10 cellular contexts compared by ENCODE assay signal in genomic region chr11:1382429-1382828, GRCh38. TPM values are rescaled to one million over a fixed set of nuclear protein-coding genes. Genes with fewer than 3 reads are reported as not detected.
DNase-seq lines count a peak whose midpoint lies in the region; ATAC-seq, FAIRE-seq and TF ChIP-seq lines count a peak whose summit lies in the region.
"Had no signal": no experiment of that assay in that cellular context is flagged by ENCODE, and none has a peak within 500 bp of the region (broad histone marks: within the 10 kb centered on the region; RNA-seq: fewer than 3 reads in every experiment).

No MANE protein-coding gene starts in this region.

- peaks cover 6% of the 10 kb centered on the region; the same call in 1 of the 3 replicates for H3K4me1 ChIP-seq in A549
- no peaks in the 10 kb centered on the region for H3K4me1 ChIP-seq in GM23338 (ENCODE audit: insufficient read depth)

- H3K4me1 Mint-ChIP-seq in GM23338 (peaks cover under 1% of the 10 kb centered on the region; the same call in 2 of the 3 replicates), naive B cell (peaks cover 8 to 23% (median 22%) of the 10 kb centered on the region in 3 donors)
- peaks cover 11% of the 10 kb centered on the region for H3K4me1 Mint-ChIP-seq in activated naive CD8-positive, alpha-beta T cell (ENCODE audit: low read depth)

- peak overlapping the region; percentile 89 for H3K4me2 ChIP-seq in A549
- peak overlapping the region; percentile 77 for H3K4me2 ChIP-seq in GM23338

- no peak for TF ChIP-seq EP300 in A549 (IDR thresholded peaks at IDR 0.05)

- peak overlapping the region; percentile 90 to 100 for H3K27ac ChIP-seq in A549
- H3K27ac ChIP-seq in GM23338 (ENCODE audit: low read depth) = no peak overlapping the region

- H3K36me3 Mint-ChIP-seq in GM23338 (ENCODE audit: low read depth) = no peaks in the 10 kb centered on the region
- no peaks in the 10 kb centered on the region for H3K36me3 Mint-ChIP-seq in activated naive CD8-positive, alpha-beta T cell
- H3K36me3 Mint-ChIP-seq in naive B cell = no peaks in the 10 kb centered on the region

- no peak for TF ChIP-seq POLR2A in A549 (IDR thresholded peaks at IDR 0.05; ENCODE audit: low read length)

- H3K27ac Mint-ChIP-seq in GM23338 = no peak overlapping the region
- H3K27ac Mint-ChIP-seq in activated naive CD8-positive, alpha-beta T cell = peak overlapping the region; percentile 34
- peak overlapping the region in 5 of 6 donors; percentile 85 to 97 (median 91) for H3K27ac Mint-ChIP-seq in naive B cell

- H3K4me3 Mint-ChIP-seq in GM23338 = peak overlapping the region; percentile 54; the same call in 2 of the 3 replicates
- H3K4me3 Mint-ChIP-seq in activated naive CD8-positive, alpha-beta T cell = peak overlapping the region; percentile 56
- peak overlapping the region; percentile 52 to 92 (median 80) for H3K4me3 Mint-ChIP-seq in naive B cell

- TF ChIP-seq CTCF in A549 (IDR thresholded peaks at IDR 0.05) (no peak), GM23338 (conservative IDR thresholded peaks at IDR 0.05; ENCODE audit: low read depth in 2 of 2) (no peak)

- peak overlapping the region; percentile 94 for H2AFZ ChIP-seq in GM23338

- H3K27me3 ChIP-seq in GM23338 (ENCODE audit: insufficient read depth) (no peaks in the 10 kb centered on the region), MG63 (peaks cover 18% of the 10 kb centered on the region)
- H3K27me3 ChIP-seq: ovary had no signal

- H4K20me1 ChIP-seq in GM23338 (replicated peaks; ENCODE audit: insufficient read depth) = no peaks in the 10 kb centered on the region

- WGBS in A549 (ENCODE audit: missing lambda C conversion rate) = 85% methylated on average over 22 of the region's 23 CpGs

- H3K9me3 Mint-ChIP-seq in GM23338 = no peaks in the 10 kb centered on the region; the same call in 2 of the 3 replicates
- no peaks in the 10 kb centered on the region for H3K9me3 Mint-ChIP-seq in activated naive CD8-positive, alpha-beta T cell (ENCODE audit: low read depth)
- H3K9me3 Mint-ChIP-seq in naive B cell = peaks cover 0 to 8% (median 0%) of the 10 kb centered on the region in 7 donors

- H3K4me3 ChIP-seq in A549 (no peak overlapping the region; the same call in 2 of the 3 replicates), GM23338 (peak overlapping the region; percentile 64; the same call in 1 of the 2 replicates), MG63 (no peak overlapping the region)

- H3K9me2 ChIP-seq in GM23338 (ENCODE audit: insufficient read depth) = no peaks in the 10 kb centered on the region

- DNase-seq in A549 (ENCODE audit: low read depth in 1 of 2, low spot score in 1 of 2) (no peak), GM23338 (ENCODE audit: low spot score) (peak; percentile 41), naive B cell (no peak), NCI-H510A (lab: John Stamatoyannopoulos, UW) (no peak), NCI-H748 (lab: John Stamatoyannopoulos, UW; ENCODE audit: unreplicated experiment) (no peak), iPS-NIHi7 (ENCODE audit: extremely low spot score) (no peak), MG63 (no peak)

- no peak for TF ChIP-seq RAD21 in A549 (conservative IDR thresholded peaks at IDR 0.05 in 1 of 2, IDR thresholded peaks at IDR 0.05 in 1 of 2)

- H3K9me3 ChIP-seq in A549 (no peaks in the 10 kb centered on the region), MG63 (no peaks in the 10 kb centered on the region)
- H3K9me3 ChIP-seq: ovary had no signal

- ATAC-seq in A549 (peak in 1 of 2 experiments; percentile 7; a peak in 1 of 6 replicates), GM23338 (peak; percentile 41), naive B cell (ENCODE audit: low read depth in 2 of 2) (no peak)

- CTCF ChIA-PET in A549 (lab: Yijun Ruan, JAX) = interaction anchor here (1.2 to 1.3 kb wide), 2 partner anchors 31 to 180 kb away, joined by 4 read pairs; no protein-coding TSS in a partner anchor

- H3K27me3 Mint-ChIP-seq in GM23338 (ENCODE audit: insufficient read depth, low read depth, poor library complexity) (peaks cover 20% of the 10 kb centered on the region), naive B cell (peaks cover 3 to 17% (median 4%) of the 10 kb centered on the region in 3 donors)
- no peaks in the 10 kb centered on the region for H3K27me3 Mint-ChIP-seq in activated naive CD8-positive, alpha-beta T cell

- H3K79me2 ChIP-seq in GM23338 (replicated peaks; ENCODE audit: insufficient read depth) = no peaks in the 10 kb centered on the region

- POLR2A ChIA-PET in A549 (lab: Yijun Ruan, JAX) = interaction anchor here (0.7 to 1.6 kb wide), 5 partner anchors 10 to 120 kb away, joined by 3 to 11 read pairs (median 4); partner anchors contain the start of gene TOLLIP

- H3K36me3 ChIP-seq in GM23338 (ENCODE audit: insufficient read depth) = no peaks in the 10 kb centered on the region
- no peaks in the 10 kb centered on the region for H3K36me3 ChIP-seq in MG63
- H3K36me3 ChIP-seq: ovary had no signal

- peaks cover 3% of the 10 kb centered on the region; the same call in 1 of the 2 replicates for H3F3A ChIP-seq in GM23338 (replicated peaks; ENCODE audit: low read depth)

- no peak for FAIRE-seq in A549 (lab: Jason Lieb, UNC)
- FAIRE-seq: H54 had no signal

TF ChIP-seq in A549, 52 proteins besides CTCF, POLR2A, EP300 and RAD21:
- TF ChIP-seq TP53 (CRISPR knock-in tag; IDR thresholded peaks at IDR 0.05) = no peak
- no peak for TF ChIP-seq EHF (CRISPR knock-in tag; IDR thresholded peaks at IDR 0.05)
- no peak for TF ChIP-seq KDM5A (IDR thresholded peaks at IDR 0.05)
- TF ChIP-seq CHD4 (IDR thresholded peaks at IDR 0.05; ENCODE audit: borderline replicate concordance) = no peak
- TF ChIP-seq PBX3 (IDR thresholded peaks at IDR 0.05) = no peak

TF ChIP-seq in GM23338, 12 proteins besides CTCF, POLR2A, EP300 and RAD21 (continues in another document):
- TF ChIP-seq JUNB (IDR thresholded peaks at IDR 0.05; ENCODE audit: unreplicated experiment) (no peak), ZNF331 (CRISPR knock-in tag; IDR thresholded peaks at IDR 0.05; ENCODE audit: low read depth) (no peak), CREB1 (CRISPR knock-in tag; IDR thresholded peaks at IDR 0.05; ENCODE audit: low read depth) (no peak), ZNF114 (CRISPR knock-in tag; IDR thresholded peaks at IDR 0.05) (no peak), NANOG (IDR thresholded peaks at IDR 0.05; ENCODE audit: borderline replicate concordance) (no peak)

RNA-seq across cellular contexts. Expression of gene BRSK2, which starts 7.3 kb away (rescaled TPM):
- polyA plus RNA-seq in A549 (2011; rRNA removed) (2.7 and 3.8 TPM in 2 replicates), A549 (2017; fragmentation: RNase III; extraction: RNeasy Plus Mini Kit Qiagen cat#74134 plus additional on column Dnase treatment) (9.1 to 10.1 TPM (median 9.7 TPM) in 3 replicates), GM23338 (2016; fragmentation: Nextera tagmentation; extraction: Ambion mirVana) (7.2 and 10.1 TPM in 2 replicates), naive B cell (ENCODE audit: low read depth in 6 of 6) (under 1 TPM in 2 of 6 donors, not detected in 4; 0.10 TPM)
- 8.3 and 11.0 TPM in 2 replicates for polyA plus RNA-seq in A549 (2012; cell fraction: cytosol; rRNA removed)
- polyA plus RNA-seq in A549 (2012; cell fraction: nucleus; rRNA removed) = 22.9 and 27.9 TPM in 2 replicates
- polyA minus RNA-seq in A549 (2011; rRNA and poly(A)+ RNA removed) = 2.6 and 4.3 TPM in 2 replicates
- 15.0 and 20.3 TPM in 2 replicates for total RNA-seq in GM23338 (2014; rRNA removed; shearing (Covaris generic))
- total RNA-seq in MG63 (2014; rRNA removed; shearing (Covaris generic); ENCODE audit: low replicate concordance) = 4.7 and 6.9 TPM in 2 replicates
